ENCODE assay signal across 8 cellular contexts in the genomic region with DNA sequence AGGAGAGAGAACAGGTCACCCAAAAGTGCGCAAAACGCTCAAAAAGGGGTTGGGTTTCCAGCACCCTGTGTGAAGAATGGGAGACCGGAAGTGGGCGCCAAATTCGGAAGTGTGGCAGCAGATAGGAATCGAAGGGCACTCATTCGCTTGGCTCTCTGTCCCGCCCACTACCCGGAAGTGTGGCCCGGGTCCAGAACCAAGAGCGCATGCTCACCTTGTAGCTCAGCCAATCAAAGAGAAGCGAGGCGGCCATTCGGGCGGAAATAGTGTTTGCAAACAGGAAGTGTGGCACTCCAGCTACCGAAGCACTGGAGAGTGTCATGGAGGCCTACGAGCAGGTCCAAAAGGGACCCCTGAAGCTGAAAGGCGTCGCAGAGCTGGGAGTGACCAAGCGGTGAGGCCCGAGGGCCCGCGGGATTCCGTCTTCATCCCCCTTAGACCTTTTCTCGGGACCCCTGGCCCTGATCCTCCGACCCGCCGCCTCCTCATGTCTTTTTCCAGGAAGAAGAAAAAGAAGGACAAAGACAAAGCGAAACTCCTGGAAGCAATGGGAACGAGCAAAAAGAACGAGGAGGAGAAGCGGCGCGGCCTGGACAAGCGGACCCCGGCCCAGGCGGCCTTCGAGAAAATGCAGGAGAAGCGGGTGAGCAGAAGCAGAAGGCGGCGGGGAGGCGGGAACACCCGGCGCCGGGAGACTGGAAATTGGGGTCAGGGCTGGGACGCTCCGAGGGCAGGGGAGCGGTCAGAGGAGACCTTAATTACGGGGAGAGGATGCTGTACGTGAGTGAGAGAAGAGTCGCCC. TPM values are rescaled to one million over a fixed set of nuclear protein-coding genes. Genes with fewer than 3 reads are reported as not detected.
DNase-seq lines count a peak whose midpoint lies in the region; ATAC-seq and TF ChIP-seq lines count a peak whose summit lies in the region.

A gene (plus strand): TSS at position 288 of the 802 bp plus-strand sequence. CDS start 33 bp downstream, at position 321.

- H3K36me3 Mint-ChIP-seq in dendritic cell treated with granulocyte-macrophage colony-stimulating factor and Interleukin-4, amounts not matched to agents 40 ng/mL and 50 ng/mL, for 4 days (ENCODE audit: low read depth) = peaks cover 48% of the 10 kb centered on the region

- TF ChIP-seq CTCF in C4-2B (conservative IDR thresholded peaks at IDR 0.05) = no peak

- peak within 1 kb of the TSS; percentile 79 for H3K27ac ChIP-seq in C4-2B

- no peaks in the 10 kb centered on the region for H3K9me3 Mint-ChIP-seq in dendritic cell treated with granulocyte-macrophage colony-stimulating factor and Interleukin-4, amounts not matched to agents 40 ng/mL and 50 ng/mL, for 4 days

- H3K4me3 Mint-ChIP-seq in dendritic cell treated with granulocyte-macrophage colony-stimulating factor and Interleukin-4, amounts not matched to agents 40 ng/mL and 50 ng/mL, for 4 days = peak within 1 kb of the TSS; percentile 98

- peak; percentile 90 for DNase-seq in NCI-H748 treated with DMSO at 0.1 percent for 48 hours (lab: John Stamatoyannopoulos, UW)
- DNase-seq in activated CD4-positive, alpha-beta T cell treated with anti-CD3 and anti-CD28 coated beads, Interleukin-2, amount 50 U/mL, for 24 hours (ENCODE audit: low read depth in 1 of 2, low spot score in 1 of 2) = peak; percentile 96 to 99
- peak; percentile 99 for DNase-seq in left lobe of liver (ENCODE audit: low spot score)
- peak; percentile 98 for DNase-seq in stimulated activated CD4-positive, alpha-beta T cell treated with anti-CD3 and anti-CD28 coated beads, Interleukin-2, amount 100 ng/mL, for 4 hours (ENCODE audit: low read depth)

- intact Hi-C loops in dendritic cell treated with granulocyte-macrophage colony-stimulating factor and Interleukin-4, amounts not matched to agents 40 ng/mL and 50 ng/mL, for 4 days (cut with micrococcal nuclease) = loop anchor here (1.0 to 5.0 kb wide), 2 partner anchors 43 to 74 kb away; a partner anchor contains a TSS

- H3K4me1 Mint-ChIP-seq in dendritic cell treated with granulocyte-macrophage colony-stimulating factor and Interleukin-4, amounts not matched to agents 40 ng/mL and 50 ng/mL, for 4 days (ENCODE audit: low read depth) = peaks cover 35% of the 10 kb centered on the region

- no peaks in the 10 kb centered on the region for H3K27me3 Mint-ChIP-seq in dendritic cell treated with granulocyte-macrophage colony-stimulating factor and Interleukin-4, amounts not matched to agents 40 ng/mL and 50 ng/mL, for 4 days

- ATAC-seq in GM19372 (IDR thresholded peaks at IDR 0.05; ENCODE audit: low read depth, unreplicated experiment) (peak; percentile 89), HG03558 (IDR thresholded peaks at IDR 0.05; ENCODE audit: extremely low read depth, unreplicated experiment) (peak; percentile 78), left lobe of liver (peak; percentile 93)

- peak within 1 kb of the TSS; percentile 98 for H3K27ac Mint-ChIP-seq in dendritic cell treated with granulocyte-macrophage colony-stimulating factor and Interleukin-4, amounts not matched to agents 40 ng/mL and 50 ng/mL, for 4 days

RNA-seq across cellular contexts. Expression of the gene that starts here (rescaled TPM):
- 32.9 TPM for total RNA-seq in left lobe of liver

Comparison
In these comparisons a context has a peak if more than half of its experiments do, and no peak if none do; other contexts are left out.
1. Peak in every context shown above with its lines: DNase-seq, ATAC-seq and H3K27ac ChIP-seq.